In the genomic region with DNA sequence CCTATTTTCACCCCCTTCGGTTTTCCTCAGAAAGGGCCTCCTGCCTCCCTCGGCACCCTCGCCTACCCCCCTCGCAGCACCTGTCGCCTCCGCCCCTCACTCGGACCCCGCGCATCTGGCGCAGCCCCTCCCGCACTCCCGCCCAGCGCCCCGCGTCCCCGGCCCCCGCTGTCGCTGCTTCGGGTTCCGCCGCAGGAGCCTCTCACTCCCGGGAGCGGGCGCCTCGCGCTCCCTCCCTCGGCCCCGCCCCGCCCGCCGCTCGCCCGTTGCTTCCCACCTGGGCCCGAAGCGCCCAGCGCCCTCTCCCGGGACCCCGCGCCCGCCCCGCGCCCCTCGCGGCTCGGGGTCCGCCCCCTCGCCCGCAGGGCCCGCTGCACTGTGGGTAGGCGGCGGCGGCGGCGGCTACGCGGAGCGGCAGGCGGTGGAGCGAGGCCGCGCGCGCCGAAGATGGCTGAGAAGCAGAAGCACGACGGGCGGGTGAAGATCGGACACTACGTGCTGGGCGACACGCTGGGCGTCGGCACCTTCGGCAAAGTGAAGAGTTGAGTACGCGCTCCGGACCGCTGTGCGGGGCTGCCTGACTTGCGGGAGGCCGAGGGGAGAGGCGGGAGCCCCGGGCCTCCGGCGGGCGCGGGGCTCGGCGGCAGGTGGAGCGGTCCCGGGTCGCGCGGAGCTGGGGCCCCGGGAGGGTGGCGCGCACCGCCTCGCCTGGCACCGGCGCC, we compare ENCODE assay signal across 8 cellular contexts. TPM values are rescaled to one million over a fixed set of nuclear protein-coding genes. Genes with fewer than 3 reads are reported as not detected.
DNase-seq lines count a peak whose midpoint lies in the region; ATAC-seq and TF ChIP-seq lines count a peak whose summit lies in the region.

Gene PRKAA2 (plus strand): TSS at position 374 of the 722 bp plus-strand sequence. CDS start 74 bp downstream, at position 448.

- peak within 1 kb of the TSS; percentile 76 for H3K9ac ChIP-seq in adipocyte (ENCODE audit: low read length)
- peak within 1 kb of the TSS; percentile 38 for H3K9ac ChIP-seq in trophoblast cell (ENCODE audit: low read length)

- peak within 1 kb of the TSS; percentile 38 for H2BK12ac ChIP-seq in trophoblast cell (ENCODE audit: low read length)

- peak within 1 kb of the TSS; percentile 75 for H2BK120ac ChIP-seq in trophoblast cell (ENCODE audit: insufficient read depth, low read length, poor library complexity)

- peak within 1 kb of the TSS; percentile 90 for H2AFZ ChIP-seq in trophoblast cell (ENCODE audit: insufficient read depth, low read length, poor library complexity)

- no peak for ATAC-seq in HG02588 (IDR thresholded peaks at IDR 0.05; ENCODE audit: unreplicated experiment)
- ATAC-seq in GM21447 (IDR thresholded peaks at IDR 0.05; ENCODE audit: unreplicated experiment) = no peak

- peak within 1 kb of the TSS; percentile 86 for H4K91ac ChIP-seq in trophoblast cell (ENCODE audit: low read depth, low read length)

- H3K9me3 ChIP-seq in adipocyte (ENCODE audit: control insufficient read depth, low read length) (no peaks in the 10 kb centered on the region), left ventricle myocardium inferior (replicated peaks) (no peaks in the 10 kb centered on the region), trophoblast cell (ENCODE audit: insufficient read depth, low read depth, low read length) (no peaks in the 10 kb centered on the region)

- no peak within 1 kb of the TSS for H2AK5ac ChIP-seq in trophoblast cell (ENCODE audit: low read length)

- H4K8ac ChIP-seq in trophoblast cell (ENCODE audit: low read depth, low read length) = peak within 1 kb of the TSS; percentile 43

- WGBS in trophoblast cell (ENCODE audit: extremely low coverage, insufficient coverage, insufficient read length) = no CpG with 5 or more reads among the region's 101 CpGs

- peak; percentile 17 for DNase-seq in activated CD4-positive, alpha-beta T cell treated with anti-CD3 and anti-CD28 coated beads for 48 hours
- DNase-seq in activated CD4-positive, alpha-beta T cell treated with anti-CD3 and anti-CD28 coated beads for 1 hour = no peak
- peak; percentile 46 for DNase-seq in M059J (ENCODE audit: low read depth)
- peak; percentile 74 for DNase-seq in adipocyte (ENCODE audit: low read depth)
- DNase-seq in left ventricle myocardium inferior = peak; percentile 53
- peak; percentile 24 to 53 for DNase-seq in trophoblast cell

- peaks cover 4% of the 10 kb centered on the region for H3K79me2 ChIP-seq in trophoblast cell (ENCODE audit: control insufficient read depth, insufficient read depth, low read length, poor library complexity)

- peak within 1 kb of the TSS; percentile 80 for H3K14ac ChIP-seq in trophoblast cell (ENCODE audit: low read length)

- H3K4ac ChIP-seq in trophoblast cell (ENCODE audit: low read depth, low read length) = peak within 1 kb of the TSS; percentile 17

- H4K12ac ChIP-seq in trophoblast cell (ENCODE audit: low read depth, low read length) = peak within 1 kb of the TSS; percentile 59

- H3K79me1 ChIP-seq in trophoblast cell (ENCODE audit: low read length) = peaks cover 9% of the 10 kb centered on the region

- intact Hi-C loops in left ventricle myocardium inferior (cut with micrococcal nuclease) = no loop called here

- H3K27me3 ChIP-seq in adipocyte (replicated peaks; ENCODE audit: control insufficient read depth, insufficient read depth, low read length) (no peaks in the 10 kb centered on the region), left ventricle myocardium inferior (ENCODE audit: low read depth) (peaks cover 20% of the 10 kb centered on the region), trophoblast cell (ENCODE audit: insufficient read depth, low read length) (no peaks in the 10 kb centered on the region)

- H3K36me3 ChIP-seq in adipocyte (ENCODE audit: control insufficient read depth, insufficient read depth, low read length, severe bottlenecking) (no peaks in the 10 kb centered on the region), left ventricle myocardium inferior (no peaks in the 10 kb centered on the region), trophoblast cell (ENCODE audit: control insufficient read depth in 1 of 2, insufficient read depth in 2 of 2, low read length in 2 of 2) (no peaks in the 10 kb centered on the region)

- no peak within 1 kb of the TSS for H2BK5ac ChIP-seq in trophoblast cell (ENCODE audit: low read depth, low read length, poor library complexity)

- no peak within 1 kb of the TSS for H3K23ac ChIP-seq in trophoblast cell (ENCODE audit: low read length)

- peak within 1 kb of the TSS; percentile 69 for H3K4me2 ChIP-seq in trophoblast cell (ENCODE audit: low read length)

- no peak for TF ChIP-seq CTCF in left ventricle myocardium inferior (IDR thresholded peaks at IDR 0.05; ENCODE audit: borderline replicate concordance)

- H3K4me1 ChIP-seq in adipocyte (ENCODE audit: control insufficient read depth, insufficient read depth, low read length) = peaks cover 14% of the 10 kb centered on the region
- H3K4me1 ChIP-seq in left ventricle myocardium inferior = peaks cover 16% of the 10 kb centered on the region
- peaks cover 2 to 5% of the 10 kb centered on the region in 2 experiments for H3K4me1 ChIP-seq in trophoblast cell (ENCODE audit: control insufficient read depth in 1 of 2, insufficient read depth in 2 of 2, low read length in 2 of 2)

- H3K4me3 ChIP-seq in adipocyte (ENCODE audit: low read length) (peak within 1 kb of the TSS; percentile 82), left ventricle myocardium inferior (peak within 1 kb of the TSS; percentile 73), trophoblast cell (ENCODE audit: low read depth, low read length) (peak within 1 kb of the TSS; percentile 88)

- H3K27ac ChIP-seq in left ventricle myocardium inferior (replicated peaks) (peak within 1 kb of the TSS; percentile 90), trophoblast cell (ENCODE audit: low read depth, low read length) (no peak within 1 kb of the TSS)

- peak within 1 kb of the TSS; percentile 19 for H3K18ac ChIP-seq in trophoblast cell (ENCODE audit: low read length)

RNA-seq across cellular contexts. Expression of gene PRKAA2, which starts in this region (rescaled TPM):
- total RNA-seq in M059J (2014; rRNA removed; shearing (Covaris generic)) = 2.0 and 3.4 TPM in 2 replicates
- total RNA-seq in left ventricle myocardium inferior = 112 TPM
- 4.0 and 4.1 TPM in 2 replicates for polyA plus RNA-seq in trophoblast cell (2013)

Comparison
In these comparisons a context has a peak if more than half of its experiments do, and no peak if none do; other contexts are left out.
1. RNA of gene PRKAA2 (total RNA-seq): 112 TPM in left ventricle myocardium inferior (single experiment); 2.0 to 3.4 TPM in M059J; every median in the first group is over 10 times any median in the second.
2. Peak in every context shown above with its lines, with median percentiles within 50 percentile points of each other: H3K4me3 ChIP-seq.